ENCODE assay signal across 11 cellular contexts in the genomic region with DNA sequence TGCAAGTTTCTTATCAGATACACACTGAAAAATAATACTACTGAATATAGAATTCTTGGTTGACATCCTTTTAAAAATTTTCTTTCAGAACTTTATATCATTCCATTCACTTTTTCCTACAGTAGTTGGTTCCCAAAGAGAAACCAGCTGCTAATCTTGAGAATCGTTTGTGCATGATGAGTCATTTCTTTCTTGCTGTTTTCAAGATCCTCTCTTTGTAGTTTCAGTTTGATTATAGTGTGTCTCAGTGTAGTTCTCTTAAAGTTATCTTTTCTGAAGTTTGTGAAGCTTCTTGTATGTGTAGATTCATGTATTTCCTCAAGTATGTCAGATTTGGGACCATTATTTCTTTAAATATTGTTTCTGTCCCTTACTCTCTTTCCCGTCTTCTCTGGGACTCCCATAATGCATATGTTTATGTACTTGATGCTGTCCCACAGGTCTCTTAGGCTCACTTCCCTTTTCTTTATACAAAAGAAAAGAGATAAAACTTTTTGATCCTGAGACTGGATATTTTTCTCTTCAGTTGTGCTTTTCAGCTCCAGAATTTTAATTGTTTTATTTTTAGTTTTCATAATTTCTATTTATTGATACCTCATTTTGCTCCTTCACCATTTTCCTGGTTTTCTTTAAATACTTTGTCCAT.
DNase-seq lines count a peak whose midpoint lies in the region; ATAC-seq and TF ChIP-seq lines count a peak whose summit lies in the region.
"Had no signal": no experiment of that assay in that cellular context is flagged by ENCODE, and none has a peak within 500 bp of the region (broad histone marks: within the 10 kb centered on the region; RNA-seq: fewer than 3 reads in every experiment).

No MANE protein-coding gene starts in this region.

- no peak overlapping the region for H3K27ac ChIP-seq in ascending aorta
- H3K27ac ChIP-seq: upper lobe of left lung had no signal

- H3K36me3 ChIP-seq in ascending aorta: no peaks in the 10 kb centered on the region
- H3K36me3 ChIP-seq: upper lobe of left lung had no signal

- H3K9me3 ChIP-seq in ascending aorta: peaks cover 4 to 23% of the 10 kb centered on the region in 2 donors

- ATAC-seq in GM21360 (IDR thresholded peaks at IDR 0.05; ENCODE audit: unreplicated experiment): peak; percentile 93
- ATAC-seq in HG02885 (IDR thresholded peaks at IDR 0.05; ENCODE audit: poor library complexity, unreplicated experiment): peak; percentile 91
- ATAC-seq in HG03521 (IDR thresholded peaks at IDR 0.05; ENCODE audit: unreplicated experiment): peak; percentile 65

- no peak overlapping the region for H3K4me3 ChIP-seq in ascending aorta
- H3K4me3 ChIP-seq: lung, upper lobe of left lung had no signal

- intact Hi-C loops in ascending aorta (cut with DNase I): no loop called here

- H3K27me3 ChIP-seq in ascending aorta: no peaks in the 10 kb centered on the region
- H3K27me3 ChIP-seq: upper lobe of left lung had no signal

- DNase-seq in GM13977 (ENCODE audit: low spot score): peak; percentile 8
- DNase-seq in cerebellum (ENCODE audit: low spot score): no peak
- DNase-seq in H4 (ENCODE audit: low spot score): no peak
- DNase-seq in DMS 273 treated with DMSO at 0.1 percent for 48 hours (lab: John Stamatoyannopoulos, UW): no peak
- DNase-seq in ascending aorta (ENCODE audit: low spot score in 2 of 2): no peak
- DNase-seq: nucleus accumbens, upper lobe of left lung had no signal

- TF ChIP-seq CTCF in GM13977 (IDR thresholded peaks at IDR 0.05; ENCODE audit: extremely low read depth, insufficient read depth, missing control alignments) (no peak), ascending aorta (IDR thresholded peaks at IDR 0.05) (no peak)

- no peaks in the 10 kb centered on the region for H3K4me1 ChIP-seq in ascending aorta
- H3K4me1 ChIP-seq: upper lobe of left lung had no signal

- in situ Hi-C loops in GM13977 (cut with MboI; ENCODE audit: low pct_unique_long_range_greater_than_20kb, low sequenced_read_pairs, unreplicated experiment): no loop called here
